Comparison of ENCODE assay signal across 1 cellular context in the genomic region with DNA sequence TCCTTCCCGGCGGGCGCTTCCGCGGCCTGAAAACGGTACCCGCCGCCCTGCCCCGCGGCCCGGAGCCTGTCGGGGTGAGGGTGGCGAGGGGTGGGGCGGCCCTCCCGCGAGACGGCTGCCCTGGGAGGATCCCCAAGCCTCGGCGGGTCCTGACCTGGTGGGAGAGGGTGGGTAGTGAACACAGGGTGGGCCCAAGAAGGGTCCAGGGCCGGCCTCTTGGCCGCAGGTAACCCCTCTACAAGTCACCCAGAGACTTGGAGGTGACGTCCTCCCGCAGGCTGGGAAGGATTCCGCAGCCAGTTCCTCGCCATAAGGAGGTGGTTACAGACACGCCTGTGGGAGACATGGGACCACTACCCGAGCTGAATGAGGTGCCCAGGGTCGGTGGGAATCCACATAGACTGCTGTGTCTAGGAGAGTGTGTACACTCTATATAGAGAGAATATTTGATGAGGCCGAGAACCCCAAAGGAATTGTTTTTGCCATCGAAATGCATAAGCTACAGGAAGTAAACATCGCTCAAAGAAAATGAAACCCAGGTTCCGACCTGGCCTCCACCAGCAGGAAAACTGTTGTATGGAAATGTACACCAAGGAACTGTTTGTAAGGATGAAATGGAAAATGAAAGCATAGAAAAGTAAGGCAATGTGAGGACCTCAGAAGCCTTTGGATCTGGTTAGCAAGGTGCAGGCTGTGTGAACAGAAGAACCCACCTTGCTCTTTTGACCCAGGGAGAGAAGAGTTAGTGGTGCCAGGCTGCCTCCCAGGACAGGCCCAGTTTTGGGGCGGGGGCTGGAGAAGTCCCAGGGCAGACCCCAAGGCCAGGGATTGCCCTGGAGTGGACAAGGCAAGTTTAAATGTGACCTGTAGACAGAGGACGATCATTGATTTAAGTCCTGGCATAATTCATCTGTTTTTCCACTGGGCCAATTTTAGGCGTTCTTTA.
TF ChIP-seq lines count a peak whose summit lies in the region.

No MANE protein-coding gene starts in this region.

TF ChIP-seq in H1, 55 proteins besides CTCF, POLR2A, EP300 and RAD21:
- 0 out of 2 replicates have a peak, but pooled peaks have one; percentile 23 for TF ChIP-seq CREB1 (IDR thresholded peaks at IDR 0.05)
- 0 out of 2 replicates have a peak, but pooled peaks have one; percentile 33 for TF ChIP-seq PHF8 (conservative IDR thresholded peaks at IDR 0.05; ENCODE audit: low read depth, low read length)
- TF ChIP-seq BRCA1 (IDR thresholded peaks at IDR 0.05; ENCODE audit: low read depth, low read length): no peak
- TF ChIP-seq HDAC6 (IDR thresholded peaks at IDR 0.05; ENCODE audit: low read depth, low read length): no peak
- TF ChIP-seq RFX5 (IDR thresholded peaks at IDR 0.05; ENCODE audit: borderline replicate concordance, low read depth, low read length): no peak
- TF ChIP-seq SIX5 (IDR thresholded peaks at IDR 0.05; ENCODE audit: low read depth, low read length): no peak
- TF ChIP-seq ZNF274 (IDR thresholded peaks at IDR 0.05; ENCODE audit: borderline replicate concordance, extremely low read depth, low read length): no peak
- TF ChIP-seq SP2 (IDR thresholded peaks at IDR 0.05; ENCODE audit: low read length): no peak
- TF ChIP-seq SRF (IDR thresholded peaks at IDR 0.05; ENCODE audit: low read depth, low read length): no peak
- no peak for TF ChIP-seq EGR1 (IDR thresholded peaks at IDR 0.05; ENCODE audit: borderline replicate concordance, low read depth, low read length)
- no peak for TF ChIP-seq RBBP5 (IDR thresholded peaks at IDR 0.05; ENCODE audit: borderline replicate concordance, low read depth, low read length)
- no peak for TF ChIP-seq NANOG (IDR thresholded peaks at IDR 0.05; ENCODE audit: insufficient read depth, low read depth, low read length, poor library complexity, severe bottlenecking)
- peak; percentile 25 for TF ChIP-seq KDM4A (IDR thresholded peaks at IDR 0.05; ENCODE audit: low read depth, low read length, severe bottlenecking)
- TF ChIP-seq RXRA (IDR thresholded peaks at IDR 0.05; ENCODE audit: insufficient read depth, low read depth, low read length): no peak
- no peak for TF ChIP-seq TAF7 (optimal IDR thresholded peaks at IDR 0.05; ENCODE audit: borderline replicate concordance, low read depth, low read length)
